Comparison of ENCODE assay signal across 12 cellular contexts in genomic region chr4:183758006-183758734, GRCh38.
DNase-seq lines count a peak whose midpoint lies in the region; ATAC-seq, FAIRE-seq and TF ChIP-seq lines count a peak whose summit lies in the region.
"Had no signal": no experiment of that assay in that cellular context is flagged by ENCODE, and none has a peak within 500 bp of the region (broad histone marks: within the 10 kb centered on the region; RNA-seq: fewer than 3 reads in every experiment).

No MANE protein-coding gene starts in this region.

- peak overlapping the region; percentile 92 for H2AFZ ChIP-seq in neural progenitor cell (replicated peaks)

- H3K27me3 ChIP-seq in heart left ventricle (no peaks in the 10 kb centered on the region), neural progenitor cell (no peaks in the 10 kb centered on the region)

- H3K9me3 Mint-ChIP-seq in WTC11: no peaks in the 10 kb centered on the region
- peaks cover 4% of the 10 kb centered on the region for H3K9me3 Mint-ChIP-seq in neural progenitor cell
- H3K9me3 Mint-ChIP-seq: CD4-positive, alpha-beta memory T cell had no signal

- H3K4me3 Mint-ChIP-seq in WTC11 (peak overlapping the region; percentile 64), neural progenitor cell (no peak overlapping the region)
- H3K4me3 Mint-ChIP-seq: CD4-positive, alpha-beta memory T cell had no signal

- H3K27ac Mint-ChIP-seq in WTC11 (no peak overlapping the region), neural progenitor cell (peak overlapping the region; percentile 21)
- H3K27ac Mint-ChIP-seq: CD4-positive, alpha-beta memory T cell had no signal

- ATAC-seq in WTC11: peak; percentile 86
- peak in 3 of 4 donors; percentile 66 to 86 (median 85) for ATAC-seq in heart left ventricle
- ATAC-seq in GM21576 (IDR thresholded peaks at IDR 0.05; ENCODE audit: unreplicated experiment): no peak
- ATAC-seq in activated CD4-positive, CD25-positive, alpha-beta regulatory T cell treated with anti-CD3 and anti-CD28 coated beads, Interleukin-2, amount 50 U/mL, for 24 hours: no peak
- ATAC-seq: GM12878 had no signal

- peak overlapping the region in 9 of 12 donors; percentile 22 to 58 (median 41) for H3K4me3 ChIP-seq in heart left ventricle
- peak overlapping the region; percentile 14 for H3K4me3 ChIP-seq in neural progenitor cell
- H3K4me3 ChIP-seq: GM12878, stomach had no signal

- no peak for FAIRE-seq in RCC 7860 (lab: Jason Lieb, UNC)
- FAIRE-seq: GM12878 had no signal

- no peaks in the 10 kb centered on the region for H3F3A ChIP-seq in neural progenitor cell (ENCODE audit: low read depth)

- no peaks in the 10 kb centered on the region for H4K20me1 ChIP-seq in neural progenitor cell (ENCODE audit: low read depth)

- no peaks in the 10 kb centered on the region for H3K4me1 ChIP-seq in ES-I3 (ENCODE audit: insufficient read depth, low read length)
- H3K4me1 ChIP-seq in heart left ventricle: peaks cover 0 to 10% (median 0%) of the 10 kb centered on the region in 12 donors
- H3K4me1 ChIP-seq in neural progenitor cell: no peaks in the 10 kb centered on the region

- H3K36me3 ChIP-seq in ES-I3 (ENCODE audit: insufficient read depth, low read length): no peaks in the 10 kb centered on the region
- H3K36me3 ChIP-seq in heart left ventricle: no peaks in the 10 kb centered on the region
- no peaks in the 10 kb centered on the region for H3K36me3 ChIP-seq in neural progenitor cell
- H3K36me3 ChIP-seq: stomach had no signal

- H3K79me2 ChIP-seq in neural progenitor cell (ENCODE audit: low read depth): no peaks in the 10 kb centered on the region

- H3K27me3 Mint-ChIP-seq in WTC11 (ENCODE audit: low read depth) (0 out of 2 replicates have a peak, but pooled peaks cover 2% of the 10 kb centered on the region), neural progenitor cell (ENCODE audit: insufficient read depth, low read depth) (peaks cover 3% of the 10 kb centered on the region)

- CTCF ChIA-PET in WTC11 (lab: Charles Lee): interaction anchor here (0.9 to 2.0 kb wide), 6 partner anchors 10 to 38 kb away, joined by 3 to 4 read pairs (median 4); no protein-coding TSS in a partner anchor

- H3K4me1 Mint-ChIP-seq in WTC11 (peaks cover 9% of the 10 kb centered on the region), neural progenitor cell (peaks cover 2% of the 10 kb centered on the region)
- H3K4me1 Mint-ChIP-seq: CD4-positive, alpha-beta memory T cell had no signal

- POLR2A ChIA-PET in WTC11 (lab: Charles Lee): no interaction called here

- TF ChIP-seq CTCF in WTC11 (IDR thresholded peaks at IDR 0.05) (peak; percentile 67), heart left ventricle (IDR thresholded peaks at IDR 0.05) (peak; percentile 24 to 69 (median 48)), neural progenitor cell (IDR thresholded peaks at IDR 0.05) (peak; percentile 55)

- H3K9me3 ChIP-seq in ES-I3 (ENCODE audit: control insufficient read depth, insufficient read depth, low read length) (no peaks in the 10 kb centered on the region), heart left ventricle (no peaks in the 10 kb centered on the region), neural progenitor cell (ENCODE audit: low read depth) (no peaks in the 10 kb centered on the region)
- H3K9me3 ChIP-seq: stomach had no signal

- WGBS in heart left ventricle, 4 donors: 51 to 70% (median 63%) methylated on average over 32 of the region's 32 CpGs

- H3K9ac ChIP-seq in ES-I3 (ENCODE audit: low read depth, low read length) (peak overlapping the region; percentile 46; the same call in 1 of the 2 replicates), neural progenitor cell (no peak overlapping the region)

- DNase-seq in WTC11 (ENCODE audit: low spot score): peak; percentile 77
- peak; percentile 53 to 81 (median 73) for DNase-seq in heart left ventricle
- DNase-seq in neural progenitor cell (ENCODE audit: low spot score): peak; percentile 37
- DNase-seq in RCC 7860 (ENCODE audit: low spot score): no peak
- no peak for DNase-seq in SKM-1 (lab: John Stamatoyannopoulos, UW; ENCODE audit: unreplicated experiment)
- DNase-seq: CD4-positive, alpha-beta memory T cell; KBM-7; stomach had no signal

- intact Hi-C loops in heart left ventricle (cut with DNase I): no loop called here

- H3K4me2 ChIP-seq in neural progenitor cell: peak overlapping the region; percentile 55

- no peaks in the 10 kb centered on the region for H3K36me3 Mint-ChIP-seq in WTC11
- no peaks in the 10 kb centered on the region for H3K36me3 Mint-ChIP-seq in neural progenitor cell
- H3K36me3 Mint-ChIP-seq: CD4-positive, alpha-beta memory T cell had no signal

- TF ChIP-seq POLR2A in heart left ventricle (IDR thresholded peaks at IDR 0.05): no peak

- peak overlapping the region in 9 of 12 donors; percentile 42 to 79 (median 66) for H3K27ac ChIP-seq in heart left ventricle
- H3K27ac ChIP-seq in neural progenitor cell: no peak overlapping the region
- H3K27ac ChIP-seq: stomach had no signal

TF ChIP-seq in WTC11, 78 proteins besides CTCF, POLR2A, EP300 and RAD21 (continues in another document):
- TF ChIP-seq NFE2L1 (CRISPR knock-in tag; IDR thresholded peaks at IDR 0.05) (no peak), ZNF416 (CRISPR knock-in tag; IDR thresholded peaks at IDR 0.05) (no peak), HMGXB4 (CRISPR knock-in tag; IDR thresholded peaks at IDR 0.05) (0 out of 2 replicates have a peak, but pooled peaks have one; percentile 33), FOXP1 (CRISPR knock-in tag; IDR thresholded peaks at IDR 0.05; ENCODE audit: borderline replicate concordance) (0 out of 2 replicates have a peak, but pooled peaks have one; percentile 22), MXD4 (CRISPR knock-in tag; IDR thresholded peaks at IDR 0.05; ENCODE audit: borderline replicate concordance) (no peak), SP1 (CRISPR knock-in tag; conservative IDR thresholded peaks at IDR 0.05) (no peak; the same call in 1 of the 2 replicates), JUN (CRISPR knock-in tag; IDR thresholded peaks at IDR 0.05) (no peak), TEAD1 (CRISPR knock-in tag; IDR thresholded peaks at IDR 0.05) (no peak), ZNF396 (CRISPR knock-in tag; IDR thresholded peaks at IDR 0.05; ENCODE audit: borderline replicate concordance) (no peak), ZNF532 (CRISPR knock-in tag; IDR thresholded peaks at IDR 0.05; ENCODE audit: borderline replicate concordance) (no peak), ZBTB43 (CRISPR knock-in tag; IDR thresholded peaks at IDR 0.05) (0 out of 2 replicates have a peak, but pooled peaks have one; percentile 43), IRF2 (CRISPR knock-in tag; IDR thresholded peaks at IDR 0.05; ENCODE audit: borderline replicate concordance, low read depth) (no peak), NR2C2 (CRISPR knock-in tag; IDR thresholded peaks at IDR 0.05) (no peak)

Comparison
In these comparisons a context has a peak if more than half of its experiments do, and no peak if none do; other contexts are left out.
1. ATAC-seq: peak in WTC11 (single experiment) and heart left ventricle (3 of 4); none in GM21576 (single experiment) and activated CD4-positive, CD25-positive, alpha-beta regulatory T cell treated with anti-CD3 and anti-CD28 coated beads, Interleukin-2, amount 50 U/mL, for 24 hours (0 of 2).
2. DNase-seq: peak in WTC11 (single experiment), heart left ventricle (5 of 5) and neural progenitor cell (single experiment); none in RCC 7860 (single experiment) and SKM-1 (single experiment).
3. Peak in every context shown above with its lines, with median percentiles within 50 percentile points of each other: CTCF ChIP-seq.